ENCODE assay signal across 8 cellular contexts in the genomic region with DNA sequence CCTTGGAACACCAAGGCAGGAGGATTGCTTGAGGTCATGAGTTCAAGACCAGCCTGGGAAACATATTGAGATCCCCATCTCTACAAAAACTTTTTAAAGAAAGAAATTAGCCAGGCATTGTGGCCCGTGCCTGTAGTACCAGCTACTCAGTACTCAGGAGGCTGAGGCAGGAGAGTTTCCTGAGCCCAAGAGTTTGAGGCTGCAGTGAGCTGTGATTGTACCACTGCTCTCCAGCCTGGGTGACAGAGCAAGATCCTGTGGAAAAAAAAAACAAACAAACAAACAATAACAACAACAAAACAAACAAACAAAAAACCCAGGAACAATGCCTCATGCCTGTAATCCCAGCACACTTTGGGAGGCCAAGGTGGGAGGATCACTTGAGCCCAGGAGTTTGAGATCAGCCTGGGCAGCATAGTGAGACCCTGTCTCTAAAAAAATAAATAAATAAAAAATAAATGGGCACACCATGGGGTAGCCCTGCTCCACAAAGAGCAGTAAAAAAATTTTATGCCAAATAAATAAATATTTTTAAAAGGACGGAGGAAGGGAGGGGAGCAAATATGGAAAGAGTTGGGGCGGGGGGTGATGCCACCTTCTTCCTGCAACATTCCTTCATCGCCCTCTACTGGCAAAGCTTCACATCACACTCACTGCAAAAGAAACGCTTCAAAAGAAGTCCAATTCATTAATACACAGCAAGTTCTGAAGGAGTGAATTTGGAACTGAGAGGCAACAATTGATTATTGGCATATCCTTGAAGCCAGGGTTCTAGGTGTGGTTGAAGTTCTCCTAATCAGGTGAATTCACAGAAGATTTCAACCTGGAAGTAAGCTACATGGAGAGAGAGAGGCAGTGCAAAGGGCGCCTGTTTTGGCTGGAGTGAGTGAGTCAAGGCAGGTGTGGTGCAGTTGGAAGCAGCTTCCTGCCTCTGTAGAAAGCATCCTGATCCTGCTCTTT. TPM values are rescaled to one million over a fixed set of nuclear protein-coding genes. Genes with fewer than 3 reads are reported as not detected.
DNase-seq lines count a peak whose midpoint lies in the region; ATAC-seq and TF ChIP-seq lines count a peak whose summit lies in the region.

No MANE protein-coding gene starts in this region.

- H3K27ac ChIP-seq in BLaER1 treated with 17β-estradiol and CSF1 and Interleukin-3, amounts not matched to agents 10 nM and 100 nM = peak overlapping the region in 10 of 11 experiments; percentile 6 to 64 (median 53); a peak in 15 of 22 replicates
- H3K27ac ChIP-seq in right lobe of liver = no peak overlapping the region

- no peaks in the 10 kb centered on the region for H4K20me1 ChIP-seq in BLaER1 treated with 17β-estradiol and CSF1 and Interleukin-3, amounts not matched to agents 10 nM and 100 nM

- no peaks in the 10 kb centered on the region for H3K27me3 ChIP-seq in BLaER1 treated with 17β-estradiol and CSF1 and Interleukin-3, amounts not matched to agents 10 nM and 100 nM
- no peaks in the 10 kb centered on the region for H3K27me3 ChIP-seq in right lobe of liver

- TF ChIP-seq CTCF in right lobe of liver (IDR thresholded peaks at IDR 0.05) = peak; percentile 80 to 90 (median 88)

- H3K4me3 ChIP-seq in BLaER1 treated with 17β-estradiol and CSF1 and Interleukin-3, amounts not matched to agents 10 nM and 100 nM = no peak overlapping the region
- H3K4me3 ChIP-seq in right lobe of liver = no peak overlapping the region

- TF ChIP-seq POLR2A in right lobe of liver (IDR thresholded peaks at IDR 0.05) = no peak

- ATAC-seq in GM18909 (IDR thresholded peaks at IDR 0.05; ENCODE audit: poor library complexity, unreplicated experiment) (peak; percentile 10), right lobe of liver (peak; percentile 82 to 93 (median 88)), HG02970 (IDR thresholded peaks at IDR 0.05; ENCODE audit: low FRiP score, unreplicated experiment) (no peak)

- peaks cover 17 to 53% (median 23%) of the 10 kb centered on the region in 10 experiments for H3K4me1 ChIP-seq in BLaER1 treated with 17β-estradiol and CSF1 and Interleukin-3, amounts not matched to agents 10 nM and 100 nM
- H3K4me1 ChIP-seq in right lobe of liver = peaks cover 0 to 6% (median 0%) of the 10 kb centered on the region in 4 donors

- peak overlapping the region in 4 of 11 experiments; percentile 5 to 21 (median 8); a peak in 3 of 22 replicates for H3K9ac ChIP-seq in BLaER1 treated with 17β-estradiol and CSF1 and Interleukin-3, amounts not matched to agents 10 nM and 100 nM

- H3K4me2 ChIP-seq in BLaER1 treated with 17β-estradiol and CSF1 and Interleukin-3, amounts not matched to agents 10 nM and 100 nM = peak overlapping the region; percentile 49 to 78 (median 68)

- no peaks in the 10 kb centered on the region for H3K9me3 ChIP-seq in BLaER1 treated with 17β-estradiol and CSF1 and Interleukin-3, amounts not matched to agents 10 nM and 100 nM (replicated peaks in 1 of 11)
- H3K9me3 ChIP-seq in right lobe of liver = no peaks in the 10 kb centered on the region

- whole genome bisulfite sequencing in right lobe of liver (ENCODE audit: insufficient coverage, low coverage, low lambda C conversion rate, missing lambda C conversion rate) = 13% methylated on average over 5 of the region's 6 CpGs

- intact Hi-C loops in right lobe of liver (cut with DNase I) = loop anchor here (10.0 kb wide), 2 partner anchors 65 to 425 kb away; no protein-coding TSS in a partner anchor

- H3K36me3 ChIP-seq in BLaER1 treated with 17β-estradiol and CSF1 and Interleukin-3, amounts not matched to agents 10 nM and 100 nM = no peaks in the 10 kb centered on the region
- H3K36me3 ChIP-seq in right lobe of liver = no peaks in the 10 kb centered on the region

- peak; percentile 39 for DNase-seq in NCI-H2029 (lab: John Stamatoyannopoulos, UW)
- DNase-seq in activated CD4-positive, alpha-beta T cell treated with anti-CD3 and anti-CD28 coated beads for 1 hour = peak; percentile 38
- peak; percentile 74 for DNase-seq in cerebellar cortex (ENCODE audit: low spot score)
- peak in 1 of 3 donors; percentile 61 for DNase-seq in right lobe of liver
- DNase-seq in stimulated activated CD8-positive, alpha-beta memory T cell treated with anti-CD3 and anti-CD28 coated beads, Interleukin-12 subunit alpha, Interleukin-12 subunit beta, amount 100 ng/mL, for 4 hours (ENCODE audit: low read depth) = peak; percentile 31

RNA-seq across cellular contexts. Expression of gene GNPTAB, which starts 8.8 kb away (rescaled TPM):
- 10 to 100 TPM in 5 of 6 experiments, 1 to 10 TPM in 1; 8.8 to 17.4 (median 14.1) TPM for total RNA-seq in right lobe of liver

RNA-seq across cellular contexts. Expression of gene DRAM1, which starts 37.8 kb away (rescaled TPM):
- total RNA-seq in right lobe of liver = 10 to 100 TPM in 1 of 6 experiments, 1 to 10 TPM in 5; 2.2 to 11.3 (median 4.3) TPM

Comparison
In these comparisons a context has a peak if more than half of its experiments do, and no peak if none do; other contexts are left out.
1. H3K27ac ChIP-seq: peak in BLaER1 treated with 17β-estradiol and CSF1 and Interleukin-3, amounts not matched to agents 10 nM and 100 nM (10 of 11); none in right lobe of liver (0 of 3).